In the genomic region with DNA sequence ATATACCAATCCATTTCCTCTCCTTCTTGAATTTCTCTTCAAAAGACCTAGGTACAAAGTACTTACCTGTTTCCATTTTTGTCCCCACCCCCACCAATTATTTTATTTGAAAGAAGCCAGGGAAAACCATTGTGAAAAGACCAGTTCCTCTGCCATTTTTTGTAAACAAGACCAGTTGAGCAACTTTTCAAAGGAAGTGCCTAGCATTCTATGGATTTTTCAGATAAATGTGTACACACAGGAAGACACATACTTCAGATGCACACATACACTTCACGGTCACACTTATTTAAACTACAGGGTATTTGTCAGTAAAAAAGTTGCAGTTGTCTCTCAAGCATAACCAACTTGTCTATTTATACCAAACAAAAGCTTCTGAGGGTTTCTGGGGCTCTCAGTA, we compare ENCODE assay signal across 18 cellular contexts.
"Had no signal": no experiment of that assay in that cellular context is flagged by ENCODE, and none has a peak within 500 bp of the region (broad histone marks: within the 10 kb centered on the region; RNA-seq: fewer than 3 reads in every experiment).

No MANE protein-coding gene starts in this region.

- H3K4me3 ChIP-seq: coronary artery, mucosa of descending colon, right atrium auricular region, stomach, thoracic aorta, transverse colon had no signal

- DNase-seq: effector CD4-positive, alpha-beta T cell; foreskin melanocyte; head of caudate nucleus; hippocampal formation; kidney glomerular epithelial cell; mucosa of descending colon; natural killer cell; posterior cingulate gyrus; small intestine; stimulated activated CD4-positive, alpha-beta T cell treated with anti-CD3 and anti-CD28 coated beads, Interleukin-12 subunit alpha, Interleukin-12 subunit beta, amount 100 ng/mL, for 4 hours; stimulated activated naive CD4-positive, alpha-beta T cell; stomach; substantia nigra; transverse colon had no signal

- H3K4me1 ChIP-seq: right atrium auricular region, stomach, transverse colon had no signal

- H3K36me3 ChIP-seq: right atrium auricular region, stomach, thoracic aorta, transverse colon had no signal

- H3K4me1 Mint-ChIP-seq: natural killer cell, neural crest cell had no signal

- H3K27ac Mint-ChIP-seq: natural killer cell had no signal

- H3K36me3 Mint-ChIP-seq: natural killer cell had no signal

- H3K27ac ChIP-seq: coronary artery, right atrium auricular region, stomach, thoracic aorta, transverse colon had no signal

- H3K9me3 Mint-ChIP-seq: neural crest cell had no signal

- H3K4me3 Mint-ChIP-seq: natural killer cell, neural crest cell had no signal

- H3K27me3 ChIP-seq: right atrium auricular region, stomach, transverse colon had no signal

- H3K9me3 ChIP-seq: mucosa of descending colon, thoracic aorta, transverse colon had no signal
